11 cellular contexts compared by ENCODE assay signal in genomic region chr10:86954681-86955500, GRCh38. TPM values are rescaled to one million over a fixed set of nuclear protein-coding genes. Genes with fewer than 3 reads are reported as not detected.
DNase-seq lines count a peak whose midpoint lies in the region; ATAC-seq and TF ChIP-seq lines count a peak whose summit lies in the region.
"Had no signal": no experiment of that assay in that cellular context is flagged by ENCODE, and none has a peak within 500 bp of the region (broad histone marks: within the 10 kb centered on the region; RNA-seq: fewer than 3 reads in every experiment).

No MANE protein-coding gene starts in this region.

- no peak for ATAC-seq in left cardiac atrium
- ATAC-seq in HG03097 (IDR thresholded peaks at IDR 0.05; ENCODE audit: low FRiP score, unreplicated experiment) = no peak

- H4K20me1 ChIP-seq in osteoblast (ENCODE audit: insufficient read depth, low read length) (no peaks in the 10 kb centered on the region), OCI-LY7 (ENCODE audit: insufficient read depth, low read length) (no peaks in the 10 kb centered on the region)

- TF ChIP-seq POLR2A in vagina (IDR thresholded peaks at IDR 0.05) (no peak), lower leg skin (IDR thresholded peaks at IDR 0.05) (no peak)

- H3K79me2 ChIP-seq in osteoblast (ENCODE audit: insufficient read depth, low read length) = no peaks in the 10 kb centered on the region
- no peaks in the 10 kb centered on the region for H3K79me2 ChIP-seq in OCI-LY7 (ENCODE audit: insufficient read depth, low read depth, low read length)

- no TSS peak for BruUV-seq in OCI-LY7 (replicated peaks; lab: Mats Ljungman, UMichigan)

- intact Hi-C loops in left cardiac atrium (cut with DNase I) = no loop called here
- intact Hi-C loops in vagina (cut with DNase I) = no loop called here
- intact Hi-C loops in lower leg skin (cut with DNase I; ENCODE audit: low total_unique reads) = no loop called here
- intact Hi-C loops in OCI-LY7 (cut with micrococcal nuclease; ENCODE audit: unreplicated experiment) = no loop called here

- DNase-seq in cardiac muscle cell (ENCODE audit: low read depth in 1 of 2, low spot score in 1 of 2) (no peak), left cardiac atrium (no peak), right atrium auricular region (ENCODE audit: low spot score) (no peak), osteoblast (ENCODE audit: insufficient read length, low spot score, missing footprints) (peak; percentile 94), vagina (ENCODE audit: extremely low spot score in 2 of 2) (peak in 1 of 2 donors; percentile 91), lower leg skin (ENCODE audit: low spot score in 2 of 2) (no peak), OCI-LY7 (ENCODE audit: low spot score) (no peak)
- DNase-seq: activated CD4-positive, CD25-positive, alpha-beta regulatory T cell; activated gamma-delta T cell treated with Interleukin-2 at 50 U/mL for 16 hours; DND-41 had no signal

- H3K9me3 ChIP-seq in cardiac muscle cell (ENCODE audit: low read depth) (no peaks in the 10 kb centered on the region), right atrium auricular region (no peaks in the 10 kb centered on the region), osteoblast (ENCODE audit: low read depth, low read length) (no peaks in the 10 kb centered on the region), vagina (no peaks in the 10 kb centered on the region), OCI-LY7 (ENCODE audit: low read length) (no peaks in the 10 kb centered on the region)

- H3K36me3 ChIP-seq in cardiac muscle cell (no peaks in the 10 kb centered on the region), right atrium auricular region (no peaks in the 10 kb centered on the region), osteoblast (ENCODE audit: insufficient read depth, low read length) (no peaks in the 10 kb centered on the region), vagina (no peaks in the 10 kb centered on the region), OCI-LY7 (ENCODE audit: insufficient read depth, low read length) (no peaks in the 10 kb centered on the region)

- POLR2A ChIA-PET in OCI-LY7 (lab: Charles Lee) = interaction anchor here (0.6 kb wide), 1 partner anchor 870 kb away, joined by 6 read pairs; no protein-coding TSS in a partner anchor

- H3K27me3 ChIP-seq in cardiac muscle cell (no peaks in the 10 kb centered on the region), right atrium auricular region (no peaks in the 10 kb centered on the region), osteoblast (ENCODE audit: insufficient read depth, low read length) (no peaks in the 10 kb centered on the region), vagina (no peaks in the 10 kb centered on the region)

- H3K4me3 ChIP-seq in cardiac muscle cell (no peak overlapping the region), right atrium auricular region (peak overlapping the region; percentile 40 to 50), osteoblast (ENCODE audit: insufficient read depth, low read length) (no peak overlapping the region), vagina (peak overlapping the region in 1 of 2 donors; percentile 35), lower leg skin (ENCODE audit: low read depth, poor library complexity, severe bottlenecking) (no peak overlapping the region), OCI-LY7 (ENCODE audit: low read depth, low read length, poor library complexity, severe bottlenecking) (no peak overlapping the region)

- no peak overlapping the region for H3K4me2 ChIP-seq in osteoblast (ENCODE audit: insufficient read depth, low read length)
- no peak overlapping the region for H3K4me2 ChIP-seq in OCI-LY7 (ENCODE audit: low read length)

- H3K27ac ChIP-seq in cardiac muscle cell (peak overlapping the region; percentile 90), right atrium auricular region (peak overlapping the region; percentile 79 to 80), osteoblast (ENCODE audit: low read depth, low read length) (no peak overlapping the region), vagina (peak overlapping the region; percentile 91), OCI-LY7 (ENCODE audit: low read depth, low read length, poor library complexity, severe bottlenecking) (no peak overlapping the region)

- H3K9me2 ChIP-seq in OCI-LY7 (ENCODE audit: insufficient read depth, low read length) = no peaks in the 10 kb centered on the region

- no peak for TF ChIP-seq CTCF in cardiac muscle cell (IDR thresholded peaks at IDR 0.05; ENCODE audit: low read depth, low read length)
- no peak for TF ChIP-seq CTCF in right atrium auricular region (IDR thresholded peaks at IDR 0.05)
- TF ChIP-seq CTCF in osteoblast (IDR thresholded peaks at IDR 0.05; ENCODE audit: extremely low read depth, low read depth, low read length) = no peak
- TF ChIP-seq CTCF in vagina (IDR thresholded peaks at IDR 0.05) = no peak
- no peak for TF ChIP-seq CTCF in lower leg skin (IDR thresholded peaks at IDR 0.05)
- no peak for TF ChIP-seq CTCF in OCI-LY7 (conservative IDR thresholded peaks at IDR 0.05; ENCODE audit: low read length)

- H2AFZ ChIP-seq in osteoblast (ENCODE audit: low read length) (peak overlapping the region; percentile 84), OCI-LY7 (ENCODE audit: low read length) (no peak overlapping the region)

- WGBS in lower leg skin, 2 donors = 56% methylated on average over 10 of the region's 13 CpGs

- CTCF ChIA-PET in OCI-LY7 (lab: Charles Lee; ENCODE audit: unreplicated experiment) = no interaction called here

- H3K4me1 ChIP-seq in cardiac muscle cell (ENCODE audit: low read depth) (peaks cover 41% of the 10 kb centered on the region), right atrium auricular region (peaks cover 0 to 60% of the 10 kb centered on the region in 2 donors), osteoblast (ENCODE audit: insufficient read depth, low read length) (peaks cover 20% of the 10 kb centered on the region), vagina (peaks cover 61% of the 10 kb centered on the region), OCI-LY7 (ENCODE audit: insufficient read depth, low read length, poor library complexity, severe bottlenecking) (no peaks in the 10 kb centered on the region)

RNA-seq across cellular contexts. Expression of gene MMRN2, which starts 2.5 kb away (rescaled TPM):
- total RNA-seq in cardiac muscle cell (3.1 and 7.9 TPM in 2 replicates), left cardiac atrium (10 to 100 TPM; 38.6 to 62.1 TPM), right atrium auricular region (10 to 100 TPM; 57.0 to 81.3 TPM), osteoblast (1.1 and 3.5 TPM in 2 replicates), vagina (57.2 TPM), lower leg skin (10 to 100 TPM; 24.5 to 50.8 (median 40.2) TPM), OCI-LY7 (2022) (not detected in 2 replicates)
- polyA plus RNA-seq in cardiac muscle cell = 7.3 and 7.4 TPM in 2 replicates
- not detected in 2 replicates for total RNA-seq in OCI-LY7 (2014; rRNA removed; shearing (Covaris generic))

RNA-seq across cellular contexts. Expression of gene SNCG, which starts 3.5 kb away (rescaled TPM):
- 3.0 and 7.9 TPM in 2 replicates for total RNA-seq in cardiac muscle cell
- polyA plus RNA-seq in cardiac muscle cell = 4.7 and 12.9 TPM in 2 replicates
- 10 to 100 TPM; 27.8 to 51.0 TPM for total RNA-seq in left cardiac atrium
- 10 to 100 TPM; 20.9 to 33.8 TPM for total RNA-seq in right atrium auricular region
- total RNA-seq in osteoblast = 0.36 and 2.4 TPM in 2 replicates
- 36.6 TPM for total RNA-seq in vagina
- total RNA-seq in lower leg skin = 10 to 100 TPM; 26.5 to 62.9 (median 41.1) TPM
- not detected in 2 replicates for total RNA-seq in OCI-LY7 (2014; rRNA removed; shearing (Covaris generic))
- total RNA-seq in OCI-LY7 (2022) = not detected in 2 replicates

RNA-seq across cellular contexts. Expression of gene ADIRF, which starts 13.4 kb away (rescaled TPM):
- total RNA-seq in cardiac muscle cell = not detected in 2 replicates
- polyA plus RNA-seq in cardiac muscle cell = 0.40 TPM in 1 of 2 replicates, not detected in the other
- total RNA-seq in left cardiac atrium = 100 to 1,000 TPM; 143 to 269 TPM
- 100 to 1,000 TPM in 1 of 2 donors, 10 to 100 TPM in 1; 67.8 to 195 TPM for total RNA-seq in right atrium auricular region
- 11.9 and 18.3 TPM in 2 replicates for total RNA-seq in osteoblast
- 374 TPM for total RNA-seq in vagina
- total RNA-seq in lower leg skin = 100 to 1,000 TPM in 1 of 4 donors, 10 to 100 TPM in 3; 72.0 to 125 (median 80.4) TPM
- total RNA-seq in OCI-LY7 (2014; rRNA removed; shearing (Covaris generic)) = not detected in 2 replicates
- total RNA-seq in OCI-LY7 (2022) = not detected in 2 replicates

Comparison
In these comparisons a context has a peak if more than half of its experiments do, and no peak if none do; other contexts are left out.
1. H3K4me3 ChIP-seq: peak in right atrium auricular region (2 of 2); none in cardiac muscle cell (single experiment), osteoblast (single experiment), lower leg skin (single experiment) and OCI-LY7 (single experiment).
2. RNA of gene ADIRF, which starts 13.4 kb away (total RNA-seq): 374 TPM in vagina (single experiment), 143 to 269 TPM in left cardiac atrium, 67.8 to 195 TPM in right atrium auricular region, 72.0 to 125 TPM in lower leg skin and 11.9 to 18.3 TPM in osteoblast; not detected in cardiac muscle cell and not detected in OCI-LY7; every median in the first group is over 10 times any median in the second.
3. H3K27ac ChIP-seq: peak in cardiac muscle cell (single experiment), right atrium auricular region (2 of 2) and vagina (single experiment); none in osteoblast (single experiment) and OCI-LY7 (single experiment).